Comparison of ENCODE assay signal across 1 cellular context in genomic region chr2:60867848-60868247, GRCh38.
TF ChIP-seq lines count a peak whose summit lies in the region.

No MANE protein-coding gene starts in this region.

TF ChIP-seq in HepG2, 621 proteins besides CTCF, POLR2A, EP300 and RAD21 (continued from another document):
- no peak for TF ChIP-seq AGO1 (IDR thresholded peaks at IDR 0.05; ENCODE audit: low read depth, low read length, poor library complexity, severe bottlenecking)
- TF ChIP-seq EHMT2 (IDR thresholded peaks at IDR 0.05; ENCODE audit: borderline replicate concordance, low read depth, low read length), result 0 out of 2 replicates have a peak, but pooled peaks have one; percentile 50
- TF ChIP-seq GABPB1 (CRISPR knock-in tag; IDR thresholded peaks at IDR 0.05), result 0 out of 2 replicates have a peak, but pooled peaks have one; percentile 20
- no peak for TF ChIP-seq ZSCAN29 (CRISPR knock-in tag; conservative IDR thresholded peaks at IDR 0.05)
- TF ChIP-seq ZNF775 (CRISPR knock-in tag; IDR thresholded peaks at IDR 0.05; ENCODE audit: borderline replicate concordance), result no peak
- TF ChIP-seq ZNF296 (CRISPR knock-in tag; conservative IDR thresholded peaks at IDR 0.05), result no peak
- no peak for TF ChIP-seq ZNF24 (IDR thresholded peaks at IDR 0.05)
TF ChIP-seq in HepG2: peak in this region for 4.
